Comparison of ENCODE assay signal across 8 cellular contexts in genomic region chr10:88932539-88933256, GRCh38. TPM values are rescaled to one million over a fixed set of nuclear protein-coding genes. Genes with fewer than 3 reads are reported as not detected.
DNase-seq lines count a peak whose midpoint lies in the region; ATAC-seq and TF ChIP-seq lines count a peak whose summit lies in the region.

No MANE protein-coding gene starts in this region.

- peak overlapping the region; percentile 46; the same call in 1 of the 2 replicates for H2AK5ac ChIP-seq in IMR-90 (ENCODE audit: low read depth, low read length)

- peak overlapping the region; percentile 41; the same call in 1 of the 2 replicates for H2BK20ac ChIP-seq in IMR-90 (ENCODE audit: low read depth, low read length)

- peak overlapping the region; percentile 9; the same call in 1 of the 2 replicates for H4K5ac ChIP-seq in IMR-90 (ENCODE audit: low read depth, low read length)

- peak; percentile 91 for TF ChIP-seq RAD21 in IMR-90 (IDR thresholded peaks at IDR 0.05; ENCODE audit: low read length)

- H4K20me1 ChIP-seq in IMR-90 (ENCODE audit: insufficient read depth, low read length), result peaks cover 20% of the 10 kb centered on the region
- no peaks in the 10 kb centered on the region for H4K20me1 ChIP-seq in OCI-LY1 (ENCODE audit: insufficient read depth, low read length)

- intact Hi-C loops in IMR-90 (cut with micrococcal nuclease), result loop anchor here (1.0 to 5.0 kb wide), 2 partner anchors 97 to 365 kb away; no protein-coding TSS in a partner anchor

- CTCF ChIA-PET in IMR-90 (lab: Yijun Ruan, JAX), result interaction anchor here (0.6 to 2.9 kb wide), 16 partner anchors 9 to 692 kb away, joined by 3 to 36 read pairs (median 4); no protein-coding TSS in a partner anchor

- TF ChIP-seq CTCF in IMR-90 (conservative IDR thresholded peaks at IDR 0.05; ENCODE audit: low read depth, low read length) (peak; percentile 95), OCI-LY1 (IDR thresholded peaks at IDR 0.05; ENCODE audit: low read length) (peak; percentile 70), glutamatergic neuron (IDR thresholded peaks at IDR 0.05; ENCODE audit: partially characterized antibody, unreplicated experiment) (peak; percentile 90), parathyroid adenoma (IDR thresholded peaks at IDR 0.05) (peak; percentile 89)

- no peaks in the 10 kb centered on the region for H3F3A ChIP-seq in OCI-LY1 (ENCODE audit: insufficient read depth, low read length)

- H3K9me2 ChIP-seq in OCI-LY1 (ENCODE audit: low read depth, low read length), result no peaks in the 10 kb centered on the region

- H3K4me2 ChIP-seq in IMR-90 (ENCODE audit: low read depth, low read length), result no peak overlapping the region
- H3K4me2 ChIP-seq in OCI-LY1 (ENCODE audit: low read length), result no peak overlapping the region
- no peak overlapping the region for H3K4me2 ChIP-seq in parathyroid adenoma (ENCODE audit: low read length)

- H3K9ac ChIP-seq in IMR-90 (ENCODE audit: low read depth, low read length) (no peak overlapping the region), OCI-LY1 (ENCODE audit: low read length) (no peak overlapping the region), parathyroid adenoma (no peak overlapping the region)

- H2BK5ac ChIP-seq in IMR-90 (ENCODE audit: low read depth, low read length, poor library complexity, severe bottlenecking), result peak overlapping the region; percentile 30

- H3K4me3 Mint-ChIP-seq in glutamatergic neuron (ENCODE audit: unreplicated experiment), result no peak overlapping the region

- H3K9me1 ChIP-seq in IMR-90 (ENCODE audit: insufficient read depth, low read length), result 0 out of 2 replicates have a peak, but pooled peaks cover 3% of the 10 kb centered on the region

- H3K27me3 ChIP-seq in IMR-90 (ENCODE audit: control insufficient read depth, insufficient read depth, low read length), result no peaks in the 10 kb centered on the region
- no peaks in the 10 kb centered on the region for H3K27me3 ChIP-seq in OCI-LY1 (ENCODE audit: insufficient read depth, low read length)
- no peaks in the 10 kb centered on the region for H3K27me3 ChIP-seq in parathyroid adenoma (ENCODE audit: control insufficient read depth, insufficient read depth, low read length)

- peak overlapping the region; percentile 65 for H3K4ac ChIP-seq in IMR-90 (ENCODE audit: low read depth, low read length)

- peak overlapping the region in 1 of 2 experiments; percentile 46; a peak in 1 of 4 replicates for H4K8ac ChIP-seq in IMR-90 (ENCODE audit: low read depth in 2 of 2, low read length in 2 of 2)

- peak overlapping the region; percentile 20; the same call in 1 of the 2 replicates for H3K14ac ChIP-seq in IMR-90 (replicated peaks; ENCODE audit: low read depth, low read length)

- H3K36me3 ChIP-seq in IMR-90 (ENCODE audit: control insufficient read depth, insufficient read depth, low read length) (peaks cover 23% of the 10 kb centered on the region), OCI-LY1 (ENCODE audit: insufficient read depth, low read length) (no peaks in the 10 kb centered on the region), parathyroid adenoma (ENCODE audit: control insufficient read depth, insufficient read depth, low read length) (no peaks in the 10 kb centered on the region)

- no peak overlapping the region for H3K56ac ChIP-seq in IMR-90 (ENCODE audit: extremely low read depth, insufficient read depth, low read length)

- no peak overlapping the region for H3K23ac ChIP-seq in IMR-90 (ENCODE audit: low read depth, low read length)

- peak overlapping the region; percentile 16 for H3K27ac Mint-ChIP-seq in glutamatergic neuron (ENCODE audit: unreplicated experiment)

- TF ChIP-seq POLR2A in IMR-90 (IDR thresholded peaks at IDR 0.05; ENCODE audit: low read depth, low read length), result no peak

- H3K79me2 ChIP-seq in OCI-LY1 (ENCODE audit: insufficient read depth, low read length) (no peaks in the 10 kb centered on the region), parathyroid adenoma (no peaks in the 10 kb centered on the region)

- DNase-seq in Caki2 (ENCODE audit: low read depth) (peak; percentile 79), IMR-90 (peak; percentile 87), glutamatergic neuron (peak; percentile 38), T-helper 9 cell (no peak)
- DNase-seq in activated naive CD4-positive, alpha-beta T cell treated with anti-CD3 and anti-CD28 coated beads, Interleukin-2, amount 50 U/mL, for 16 hours, result peak; percentile 27

- WGBS in IMR-90 (ENCODE audit: extremely low coverage in 2 of 2, insufficient read length in 1 of 2), 2 experiments, result 45% methylated on average over 4 of the region's 7 CpGs; no CpG with 5 or more reads in 1 of the 2 experiments

- ATAC-seq in GM19455 (IDR thresholded peaks at IDR 0.05; ENCODE audit: unreplicated experiment) (peak; percentile 58), IMR-90 (ENCODE audit: low read depth) (peak; percentile 74)

- dilution Hi-C loops in IMR-90 (cut with HindIII; ENCODE audit: low sequenced_read_pairs, unreplicated experiment), result no loop called here

- H3K18ac ChIP-seq in IMR-90 (ENCODE audit: low read depth, low read length), result 0 out of 2 replicates have a peak overlapping the region, but pooled peaks have one; percentile 10

- no TSS peak for BruUV-seq in IMR-90 (replicated peaks; lab: Mats Ljungman, UMichigan)

- no peaks in the 10 kb centered on the region for H3K36me3 Mint-ChIP-seq in glutamatergic neuron (ENCODE audit: unreplicated experiment)

- in situ Hi-C loops in Caki2 (cut with HindIII; ENCODE audit: low pct_unique_long_range_greater_than_20kb, low sequenced_read_pairs) (no loop called here), IMR-90 (cut with MboI; ENCODE audit: low sequenced_read_pairs) (no loop called here)

- H2AFZ ChIP-seq in IMR-90 (replicated peaks; ENCODE audit: low read length, poor library complexity), result peak overlapping the region; percentile 15
- no peak overlapping the region for H2AFZ ChIP-seq in OCI-LY1 (ENCODE audit: low read length)
- H2AFZ ChIP-seq in parathyroid adenoma, result peak overlapping the region; percentile 50

- H3K27me3 Mint-ChIP-seq in glutamatergic neuron (ENCODE audit: unreplicated experiment), result no peaks in the 10 kb centered on the region

- H4K91ac ChIP-seq in IMR-90 (ENCODE audit: insufficient read depth, low read depth, low read length), result peak overlapping the region; percentile 14; the same call in 1 of the 2 replicates

- H3K4me1 ChIP-seq in IMR-90 (ENCODE audit: control insufficient read depth, insufficient read depth, low read length) (peaks cover 4% of the 10 kb centered on the region), OCI-LY1 (ENCODE audit: insufficient read depth, low read length, severe bottlenecking) (peaks cover 17% of the 10 kb centered on the region), parathyroid adenoma (peaks cover 7% of the 10 kb centered on the region)

- 0 out of 2 replicates have a peak overlapping the region, but pooled peaks have one; percentile 21 for H2BK120ac ChIP-seq in IMR-90 (ENCODE audit: low read depth, low read length)

- peaks cover 6% of the 10 kb centered on the region for H3K4me1 Mint-ChIP-seq in glutamatergic neuron (ENCODE audit: low read depth, unreplicated experiment)

- no peak overlapping the region for H2AK9ac ChIP-seq in IMR-90 (replicated peaks; ENCODE audit: low read depth, low read length, poor library complexity)

- POLR2A ChIA-PET in IMR-90 (lab: Charles Lee; ENCODE audit: unreplicated experiment), result interaction anchor here (0.5 to 1.5 kb wide), 5 partner anchors 12 to 93 kb away, joined by 3 to 11 read pairs (median 4); partner anchors contain the start of gene ACTA2

- no peaks in the 10 kb centered on the region for H3K9me3 Mint-ChIP-seq in glutamatergic neuron (ENCODE audit: unreplicated experiment)

- H3K79me1 ChIP-seq in IMR-90 (ENCODE audit: low read depth in 1 of 2, low read length in 2 of 2), result peaks cover 6 to 26% of the 10 kb centered on the region in 2 experiments; a peak in 3 of 4 replicates

- H3K4me3 ChIP-seq in IMR-90 (ENCODE audit: insufficient read depth, low read depth, low read length) (no peak overlapping the region), OCI-LY1 (ENCODE audit: low read depth, low read length, poor library complexity, severe bottlenecking) (no peak overlapping the region), parathyroid adenoma (ENCODE audit: low read depth, low read length) (no peak overlapping the region)

- no peak overlapping the region for H2BK15ac ChIP-seq in IMR-90 (ENCODE audit: low read depth, low read length)

- peak overlapping the region; percentile 52 for H3K27ac ChIP-seq in IMR-90 (ENCODE audit: insufficient read depth, low read length)
- H3K27ac ChIP-seq in OCI-LY1 (ENCODE audit: low read depth, low read length, poor library complexity, severe bottlenecking), result no peak overlapping the region
- H3K27ac ChIP-seq in parathyroid adenoma, result no peak overlapping the region

- H3K9me3 ChIP-seq in IMR-90 (ENCODE audit: control insufficient read depth, insufficient read depth, low read length) (no peaks in the 10 kb centered on the region), OCI-LY1 (ENCODE audit: low read length) (no peaks in the 10 kb centered on the region), parathyroid adenoma (ENCODE audit: control insufficient read depth, low read length) (no peaks in the 10 kb centered on the region)

TF ChIP-seq in IMR-90, 13 proteins besides CTCF, POLR2A, EP300 and RAD21 (continues in another document):
- TF ChIP-seq SMC3 (IDR thresholded peaks at IDR 0.05; ENCODE audit: low read depth, low read length), result peak; percentile 96
- peak; percentile 15 for TF ChIP-seq RCOR1 (IDR thresholded peaks at IDR 0.05; ENCODE audit: insufficient replicate concordance, low read length)
- peak; percentile 22; the same call in 1 of the 2 replicates for TF ChIP-seq MAZ (IDR thresholded peaks at IDR 0.05; ENCODE audit: borderline replicate concordance, low read depth, low read length)

RNA-seq across cellular contexts. Expression of gene ACTA2, which starts 19.9 kb away (rescaled TPM):
- total RNA-seq in Caki2 (2014; rRNA removed; shearing (Covaris generic); ENCODE audit: low replicate concordance), result 41.7 and 49.7 TPM in 2 replicates
- 757 and 978 TPM in 2 replicates for total RNA-seq in IMR-90 (2012; rRNA removed)
- 1,117 and 1,235 TPM in 2 replicates for polyA plus RNA-seq in IMR-90 (2012; rRNA removed)
- 948 and 1,147 TPM in 2 replicates for polyA plus RNA-seq in IMR-90 (2012; cell fraction: cytosol; rRNA removed)
- 396 and 625 TPM in 2 replicates for polyA plus RNA-seq in IMR-90 (2012; cell fraction: nucleus; rRNA removed; ENCODE audit: low replicate concordance)
- total RNA-seq in glutamatergic neuron (ENCODE audit: unreplicated experiment), result 4.3 TPM

RNA-seq across cellular contexts. Expression of gene STAMBPL1, which starts 52.7 kb away (rescaled TPM):
- 15.6 and 62.4 TPM in 2 replicates for total RNA-seq in Caki2 (2014; rRNA removed; shearing (Covaris generic); ENCODE audit: low replicate concordance)
- total RNA-seq in IMR-90 (2012; rRNA removed) (28.1 and 32.8 TPM in 2 replicates), glutamatergic neuron (ENCODE audit: unreplicated experiment) (4.4 TPM)
- polyA plus RNA-seq in IMR-90 (2012; rRNA removed), result 26.8 and 30.6 TPM in 2 replicates
- polyA plus RNA-seq in IMR-90 (2012; cell fraction: cytosol; rRNA removed), result 10.8 and 17.7 TPM in 2 replicates
- polyA plus RNA-seq in IMR-90 (2012; cell fraction: nucleus; rRNA removed; ENCODE audit: low replicate concordance), result 41.6 and 41.8 TPM in 2 replicates

RNA-seq across cellular contexts. Expression of gene FAS, which starts 57.9 kb away (rescaled TPM):
- total RNA-seq in Caki2 (2014; rRNA removed; shearing (Covaris generic); ENCODE audit: low replicate concordance), result 47.8 and 63.4 TPM in 2 replicates
- total RNA-seq in IMR-90 (2012; rRNA removed) (53.8 and 54.7 TPM in 2 replicates), glutamatergic neuron (ENCODE audit: unreplicated experiment) (0.69 TPM)
- 31.1 and 34.3 TPM in 2 replicates for polyA plus RNA-seq in IMR-90 (2012; rRNA removed)
- 11.6 and 17.5 TPM in 2 replicates for polyA plus RNA-seq in IMR-90 (2012; cell fraction: cytosol; rRNA removed)
- polyA plus RNA-seq in IMR-90 (2012; cell fraction: nucleus; rRNA removed; ENCODE audit: low replicate concordance), result 7.6 and 49.3 TPM in 2 replicates

Comparison
In these comparisons a context has a peak if more than half of its experiments do, and no peak if none do; other contexts are left out.
1. RNA of gene ACTA2, which starts 19.9 kb away (total RNA-seq): 757 to 978 TPM in IMR-90; 41.7 to 49.7 TPM in Caki2 and 4.3 TPM in glutamatergic neuron (single experiment); every median in the first group is over 10 times any median in the second.
2. RNA of gene FAS, which starts 57.9 kb away (total RNA-seq): 53.8 to 54.7 TPM in IMR-90 and 47.8 to 63.4 TPM in Caki2; 0.69 TPM in glutamatergic neuron (single experiment); every median in the first group is over 10 times any median in the second.
3. Peak in every context shown above with its lines, with median percentiles within 50 percentile points of each other: CTCF ChIP-seq.